ENCODE assay signal across 2 cellular contexts in the genomic region with DNA sequence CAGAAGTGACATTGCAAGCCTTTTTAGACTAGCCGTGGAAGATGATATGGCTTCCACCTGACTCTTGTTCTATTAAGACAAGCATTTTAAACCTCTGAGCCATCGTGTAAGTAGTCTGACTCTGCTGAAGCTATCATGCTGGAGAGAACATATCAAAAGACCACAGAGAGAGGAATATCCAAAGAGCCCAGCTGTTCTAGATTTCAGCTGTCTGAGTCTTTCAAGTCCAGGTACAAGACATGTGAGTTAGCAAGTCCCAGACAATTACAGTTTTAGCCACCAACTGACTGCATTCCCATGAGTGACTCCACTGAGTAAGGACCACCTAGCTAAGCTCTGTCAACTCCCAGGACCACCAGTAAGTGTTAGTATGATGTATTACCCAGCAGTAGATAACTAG.
TF ChIP-seq lines count a peak whose summit lies in the region.

No MANE protein-coding gene starts in this region.

TF ChIP-seq in SK-N-SH treated with all-trans-retinoic acid at 6 μM for 48 hours, 23 proteins besides CTCF, POLR2A, EP300 and RAD21 (continued from another document):
- TF ChIP-seq, protein P1, sequence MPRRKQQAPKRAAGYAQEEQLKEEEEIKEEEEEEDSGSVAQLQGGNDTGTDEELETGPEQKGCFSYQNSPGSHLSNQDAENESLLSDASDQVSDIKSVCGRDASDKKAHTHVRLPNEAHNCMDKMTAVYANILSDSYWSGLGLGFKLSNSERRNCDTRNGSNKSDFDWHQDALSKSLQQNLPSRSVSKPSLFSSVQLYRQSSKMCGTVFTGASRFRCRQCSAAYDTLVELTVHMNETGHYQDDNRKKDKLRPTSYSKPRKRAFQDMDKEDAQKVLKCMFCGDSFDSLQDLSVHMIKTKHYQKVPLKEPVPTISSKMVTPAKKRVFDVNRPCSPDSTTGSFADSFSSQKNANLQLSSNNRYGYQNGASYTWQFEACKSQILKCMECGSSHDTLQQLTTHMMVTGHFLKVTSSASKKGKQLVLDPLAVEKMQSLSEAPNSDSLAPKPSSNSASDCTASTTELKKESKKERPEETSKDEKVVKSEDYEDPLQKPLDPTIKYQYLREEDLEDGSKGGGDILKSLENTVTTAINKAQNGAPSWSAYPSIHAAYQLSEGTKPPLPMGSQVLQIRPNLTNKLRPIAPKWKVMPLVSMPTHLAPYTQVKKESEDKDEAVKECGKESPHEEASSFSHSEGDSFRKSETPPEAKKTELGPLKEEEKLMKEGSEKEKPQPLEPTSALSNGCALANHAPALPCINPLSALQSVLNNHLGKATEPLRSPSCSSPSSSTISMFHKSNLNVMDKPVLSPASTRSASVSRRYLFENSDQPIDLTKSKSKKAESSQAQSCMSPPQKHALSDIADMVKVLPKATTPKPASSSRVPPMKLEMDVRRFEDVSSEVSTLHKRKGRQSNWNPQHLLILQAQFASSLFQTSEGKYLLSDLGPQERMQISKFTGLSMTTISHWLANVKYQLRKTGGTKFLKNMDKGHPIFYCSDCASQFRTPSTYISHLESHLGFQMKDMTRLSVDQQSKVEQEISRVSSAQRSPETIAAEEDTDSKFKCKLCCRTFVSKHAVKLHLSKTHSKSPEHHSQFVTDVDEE (CRISPR knock-in tag; IDR thresholded peaks at IDR 0.05), result no peak
- no peak for TF ChIP-seq OSR1 (CRISPR knock-in tag; IDR thresholded peaks at IDR 0.05)
- no peak for TF ChIP-seq SNAI2 (CRISPR knock-in tag; IDR thresholded peaks at IDR 0.05)
- TF ChIP-seq, protein P2, sequence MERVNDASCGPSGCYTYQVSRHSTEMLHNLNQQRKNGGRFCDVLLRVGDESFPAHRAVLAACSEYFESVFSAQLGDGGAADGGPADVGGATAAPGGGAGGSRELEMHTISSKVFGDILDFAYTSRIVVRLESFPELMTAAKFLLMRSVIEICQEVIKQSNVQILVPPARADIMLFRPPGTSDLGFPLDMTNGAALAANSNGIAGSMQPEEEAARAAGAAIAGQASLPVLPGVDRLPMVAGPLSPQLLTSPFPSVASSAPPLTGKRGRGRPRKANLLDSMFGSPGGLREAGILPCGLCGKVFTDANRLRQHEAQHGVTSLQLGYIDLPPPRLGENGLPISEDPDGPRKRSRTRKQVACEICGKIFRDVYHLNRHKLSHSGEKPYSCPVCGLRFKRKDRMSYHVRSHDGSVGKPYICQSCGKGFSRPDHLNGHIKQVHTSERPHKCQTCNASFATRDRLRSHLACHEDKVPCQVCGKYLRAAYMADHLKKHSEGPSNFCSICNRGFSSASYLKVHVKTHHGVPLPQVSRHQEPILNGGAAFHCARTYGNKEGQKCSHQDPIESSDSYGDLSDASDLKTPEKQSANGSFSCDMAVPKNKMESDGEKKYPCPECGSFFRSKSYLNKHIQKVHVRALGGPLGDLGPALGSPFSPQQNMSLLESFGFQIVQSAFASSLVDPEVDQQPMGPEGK (CRISPR knock-in tag; IDR thresholded peaks at IDR 0.05; ENCODE audit: borderline replicate concordance), result no peak
- no peak for TF ChIP-seq RARB (CRISPR knock-in tag; IDR thresholded peaks at IDR 0.05)
- no peak for TF ChIP-seq ZFP30 (CRISPR knock-in tag; IDR thresholded peaks at IDR 0.05)

TF ChIP-seq in SK-N-SH, 30 proteins besides CTCF, POLR2A, EP300 and RAD21 (continued from another document):
- TF ChIP-seq, protein P3, sequence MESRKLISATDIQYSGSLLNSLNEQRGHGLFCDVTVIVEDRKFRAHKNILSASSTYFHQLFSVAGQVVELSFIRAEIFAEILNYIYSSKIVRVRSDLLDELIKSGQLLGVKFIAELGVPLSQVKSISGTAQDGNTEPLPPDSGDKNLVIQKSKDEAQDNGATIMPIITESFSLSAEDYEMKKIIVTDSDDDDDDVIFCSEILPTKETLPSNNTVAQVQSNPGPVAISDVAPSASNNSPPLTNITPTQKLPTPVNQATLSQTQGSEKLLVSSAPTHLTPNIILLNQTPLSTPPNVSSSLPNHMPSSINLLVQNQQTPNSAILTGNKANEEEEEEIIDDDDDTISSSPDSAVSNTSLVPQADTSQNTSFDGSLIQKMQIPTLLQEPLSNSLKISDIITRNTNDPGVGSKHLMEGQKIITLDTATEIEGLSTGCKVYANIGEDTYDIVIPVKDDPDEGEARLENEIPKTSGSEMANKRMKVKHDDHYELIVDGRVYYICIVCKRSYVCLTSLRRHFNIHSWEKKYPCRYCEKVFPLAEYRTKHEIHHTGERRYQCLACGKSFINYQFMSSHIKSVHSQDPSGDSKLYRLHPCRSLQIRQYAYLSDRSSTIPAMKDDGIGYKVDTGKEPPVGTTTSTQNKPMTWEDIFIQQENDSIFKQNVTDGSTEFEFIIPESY (IDR thresholded peaks at IDR 0.05; ENCODE audit: borderline replicate concordance, low read depth), result no peak
- TF ChIP-seq GABPA (IDR thresholded peaks at IDR 0.05; ENCODE audit: low read depth) (no peak), SIN3A (IDR thresholded peaks at IDR 0.05; ENCODE audit: borderline replicate concordance, low read depth, low read length) (no peak), NFIC (IDR thresholded peaks at IDR 0.05; ENCODE audit: borderline replicate concordance) (no peak), POLR2AphosphoS5 (IDR thresholded peaks at IDR 0.05; ENCODE audit: low read depth, low read length) (no peak), ELF1 (IDR thresholded peaks at IDR 0.05) (no peak), TCF12 (IDR thresholded peaks at IDR 0.05) (no peak), FOXM1 (IDR thresholded peaks at IDR 0.05; ENCODE audit: low read depth) (no peak)
- TF ChIP-seq, protein P4, sequence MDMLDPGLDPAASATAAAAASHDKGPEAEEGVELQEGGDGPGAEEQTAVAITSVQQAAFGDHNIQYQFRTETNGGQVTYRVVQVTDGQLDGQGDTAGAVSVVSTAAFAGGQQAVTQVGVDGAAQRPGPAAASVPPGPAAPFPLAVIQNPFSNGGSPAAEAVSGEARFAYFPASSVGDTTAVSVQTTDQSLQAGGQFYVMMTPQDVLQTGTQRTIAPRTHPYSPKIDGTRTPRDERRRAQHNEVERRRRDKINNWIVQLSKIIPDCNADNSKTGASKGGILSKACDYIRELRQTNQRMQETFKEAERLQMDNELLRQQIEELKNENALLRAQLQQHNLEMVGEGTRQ (IDR thresholded peaks at IDR 0.05; ENCODE audit: borderline replicate concordance, low read depth, low read length), result no peak
